In the genomic region with DNA sequence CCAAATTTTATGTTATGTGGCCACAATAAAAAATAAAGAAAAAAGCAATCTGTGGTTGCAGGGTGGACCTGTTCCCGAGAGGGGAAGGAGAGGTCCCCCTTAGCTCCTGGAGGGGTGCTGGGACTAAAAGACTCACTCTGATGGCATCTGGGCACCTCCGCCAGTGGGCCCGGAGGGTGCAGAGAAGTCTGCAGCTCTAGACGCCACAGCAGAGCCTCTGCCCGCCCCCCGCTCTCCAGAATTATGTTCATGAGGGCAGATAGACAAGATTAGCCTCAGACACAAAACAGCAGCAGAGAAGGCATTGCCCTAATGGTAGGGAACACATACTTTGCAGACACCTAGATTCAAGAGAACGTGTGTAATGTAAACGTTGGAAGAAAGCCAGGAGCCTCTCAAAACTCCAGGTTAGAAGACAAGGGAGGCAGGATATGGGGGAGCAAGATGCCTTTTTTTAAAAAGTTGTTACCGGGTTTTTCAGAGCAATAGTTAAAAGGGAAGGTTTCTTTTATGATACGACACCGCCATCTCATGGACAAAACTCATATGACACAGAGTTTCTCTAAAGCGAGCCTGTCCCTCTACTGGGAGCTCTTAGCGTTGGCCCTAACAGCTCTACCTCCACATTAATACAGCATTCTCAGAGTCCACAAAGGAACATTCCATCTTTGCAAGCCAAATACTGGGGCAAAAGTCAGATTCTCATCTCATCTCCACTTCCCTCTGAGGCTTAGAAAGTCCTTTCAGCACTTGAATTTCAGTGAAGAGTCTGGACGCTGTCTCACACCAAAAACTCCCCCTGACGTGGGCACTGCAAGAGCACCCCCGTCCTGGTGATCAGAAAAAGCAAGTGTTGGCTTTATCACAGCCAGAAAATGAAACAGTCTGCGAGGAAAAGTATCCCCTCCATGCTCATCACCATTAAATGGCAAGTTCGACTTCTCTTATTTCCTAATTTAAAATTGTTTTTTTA, we compare ENCODE assay signal across 1 cellular context.
TF ChIP-seq lines count a peak whose summit lies in the region.

No MANE protein-coding gene starts in this region.

TF ChIP-seq in HEK293T, 16 proteins besides CTCF, POLR2A, EP300 and RAD21 (continued from another document):
- no peak for TF ChIP-seq FOXA1 (IDR thresholded peaks at IDR 0.05)
- no peak for TF ChIP-seq ARNT (IDR thresholded peaks at IDR 0.05)
- TF ChIP-seq SUZ12 (IDR thresholded peaks at IDR 0.05) = no peak
- TF ChIP-seq FOXM1 (IDR thresholded peaks at IDR 0.05; ENCODE audit: borderline replicate concordance) = no peak
- no peak for TF ChIP-seq HDGF (IDR thresholded peaks at IDR 0.05; ENCODE audit: borderline replicate concordance)
- TF ChIP-seq SP1 (IDR thresholded peaks at IDR 0.05) = no peak
